25 cellular contexts compared by ENCODE assay signal in the genomic region with DNA sequence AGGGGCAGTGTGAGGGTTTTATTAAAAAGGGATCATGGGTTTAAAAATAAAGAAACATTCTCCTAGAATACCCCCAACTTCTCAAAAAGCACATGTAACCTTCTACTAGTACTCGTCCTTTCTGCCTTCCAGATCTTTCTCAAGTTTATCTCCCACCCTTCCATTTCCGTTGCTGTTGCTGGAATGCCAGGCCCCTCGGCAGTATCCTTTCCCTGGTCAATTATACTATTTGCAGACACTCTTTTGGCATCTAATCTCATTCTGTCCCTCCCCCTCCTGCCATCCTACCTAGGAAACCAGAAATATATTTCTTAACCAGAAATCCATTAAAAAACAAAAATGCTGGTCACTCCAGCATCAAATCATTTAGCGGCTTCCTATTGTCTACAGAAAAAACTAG.
"Had no signal": no experiment of that assay in that cellular context is flagged by ENCODE, and none has a peak within 500 bp of the region (broad histone marks: within the 10 kb centered on the region; RNA-seq: fewer than 3 reads in every experiment).

No MANE protein-coding gene starts in this region.

- H3K27ac ChIP-seq: colonic mucosa, epithelial cell of prostate, esophagus squamous epithelium, gastrocnemius medialis, heart right ventricle, left lung, lower lobe of right lung had no signal

- H3K27me3 Mint-ChIP-seq: dendritic cell treated with granulocyte-macrophage colony-stimulating factor and Interleukin-4, amounts not matched to agents 40 ng/mL and 50 ng/mL, for 4 days; effector memory CD8-positive, alpha-beta T cell; naive B cell had no signal

- ATAC-seq: effector memory CD8-positive, alpha-beta T cell; esophagus mucosa; gastrocnemius medialis; heart right ventricle; left cardiac atrium; left lung; left ventricle myocardium superior; lower lobe of right lung; mucosa of descending colon had no signal

- H3K9me3 Mint-ChIP-seq: effector memory CD8-positive, alpha-beta T cell had no signal

- H3K36me3 ChIP-seq: colonic mucosa, esophagus squamous epithelium, gastrocnemius medialis, heart right ventricle, left lung, lower lobe of right lung had no signal

- DNase-seq: colonic mucosa; cortex of kidney; effector CD8-positive, alpha-beta T cell; effector memory CD8-positive, alpha-beta T cell; endodermal cell; erythroblast; esophagus squamous epithelium; foreskin fibroblast; foreskin melanocyte; gastrocnemius medialis; glutamatergic neuron; head of caudate nucleus; heart right ventricle; hippocampal formation; left cardiac atrium; left lung; left ventricle myocardium superior; lower lobe of right lung; mesenchymal stem cell; mucosa of descending colon; naive B cell had no signal

- H3K27ac Mint-ChIP-seq: dendritic cell treated with granulocyte-macrophage colony-stimulating factor and Interleukin-4, amounts not matched to agents 40 ng/mL and 50 ng/mL, for 4 days; effector memory CD8-positive, alpha-beta T cell; endodermal cell; mesothelial cell of epicardium; naive B cell had no signal

- H3K27me3 ChIP-seq: colonic mucosa, esophagus squamous epithelium, gastrocnemius medialis, heart right ventricle, left lung had no signal

- H3K4me3 ChIP-seq: colonic mucosa, esophagus squamous epithelium, gastrocnemius medialis, heart right ventricle, left lung, lower lobe of right lung, mucosa of descending colon had no signal

- H3K4me3 Mint-ChIP-seq: dendritic cell treated with granulocyte-macrophage colony-stimulating factor and Interleukin-4, amounts not matched to agents 40 ng/mL and 50 ng/mL, for 4 days; effector memory CD8-positive, alpha-beta T cell; endodermal cell; mesothelial cell of epicardium; naive B cell had no signal

- H3K9me3 ChIP-seq: colonic mucosa, esophagus squamous epithelium, gastrocnemius medialis, left lung, lower lobe of right lung, mucosa of descending colon had no signal

- H3K4me1 ChIP-seq: colonic mucosa, esophagus squamous epithelium, gastrocnemius medialis, heart right ventricle, left lung, lower lobe of right lung had no signal
